ENCODE assay signal across 16 cellular contexts in genomic region chrX:47863187-47863586, GRCh38.
"Had no signal": no experiment of that assay in that cellular context is flagged by ENCODE, and none has a peak within 500 bp of the region (broad histone marks: within the 10 kb centered on the region; RNA-seq: fewer than 3 reads in every experiment).

No MANE protein-coding gene starts in this region.

- H3K4me1 ChIP-seq: right atrium auricular region, SJSA1 had no signal

- H3K27me3 ChIP-seq: ovary, right atrium auricular region, SJSA1 had no signal

- H3K9me3 ChIP-seq: ovary, right atrium auricular region, SJSA1 had no signal

- ATAC-seq: activated CD4-positive, CD25-positive, alpha-beta regulatory T cell treated with anti-CD3 and anti-CD28 coated beads, Interleukin-2, amount 50 U/mL, for 24 hours; esophagus mucosa had no signal

- H3K4me3 ChIP-seq: dorsolateral prefrontal cortex, lung, ovary, right atrium auricular region, SJSA1, smooth muscle cell had no signal

- H3K36me3 ChIP-seq: ovary, right atrium auricular region, SJSA1 had no signal

- H3K27ac ChIP-seq: dorsolateral prefrontal cortex, right atrium auricular region, SJSA1 had no signal

- DNase-seq: activated CD4-positive, alpha-beta T cell treated with anti-CD3 and anti-CD28 coated beads, Interleukin-2, amount 50 U/mL, for 1 hour; dorsolateral prefrontal cortex; hippocampal formation; kidney; midbrain; naive B cell; stimulated activated CD4-positive, alpha-beta T cell treated with anti-CD3 and anti-CD28 coated beads, Interleukin-4, amount 100 ng/mL, for 4 hours; stimulated activated CD8-positive, alpha-beta memory T cell treated with anti-CD3 and anti-CD28 coated beads, Interleukin-4, amount 100 ng/mL, for 48 hours; stimulated activated naive CD4-positive, alpha-beta T cell treated with Interleukin-2 at 50 U/mL for 16 hours had no signal
